ENCODE assay signal across 8 cellular contexts in the genomic region with DNA sequence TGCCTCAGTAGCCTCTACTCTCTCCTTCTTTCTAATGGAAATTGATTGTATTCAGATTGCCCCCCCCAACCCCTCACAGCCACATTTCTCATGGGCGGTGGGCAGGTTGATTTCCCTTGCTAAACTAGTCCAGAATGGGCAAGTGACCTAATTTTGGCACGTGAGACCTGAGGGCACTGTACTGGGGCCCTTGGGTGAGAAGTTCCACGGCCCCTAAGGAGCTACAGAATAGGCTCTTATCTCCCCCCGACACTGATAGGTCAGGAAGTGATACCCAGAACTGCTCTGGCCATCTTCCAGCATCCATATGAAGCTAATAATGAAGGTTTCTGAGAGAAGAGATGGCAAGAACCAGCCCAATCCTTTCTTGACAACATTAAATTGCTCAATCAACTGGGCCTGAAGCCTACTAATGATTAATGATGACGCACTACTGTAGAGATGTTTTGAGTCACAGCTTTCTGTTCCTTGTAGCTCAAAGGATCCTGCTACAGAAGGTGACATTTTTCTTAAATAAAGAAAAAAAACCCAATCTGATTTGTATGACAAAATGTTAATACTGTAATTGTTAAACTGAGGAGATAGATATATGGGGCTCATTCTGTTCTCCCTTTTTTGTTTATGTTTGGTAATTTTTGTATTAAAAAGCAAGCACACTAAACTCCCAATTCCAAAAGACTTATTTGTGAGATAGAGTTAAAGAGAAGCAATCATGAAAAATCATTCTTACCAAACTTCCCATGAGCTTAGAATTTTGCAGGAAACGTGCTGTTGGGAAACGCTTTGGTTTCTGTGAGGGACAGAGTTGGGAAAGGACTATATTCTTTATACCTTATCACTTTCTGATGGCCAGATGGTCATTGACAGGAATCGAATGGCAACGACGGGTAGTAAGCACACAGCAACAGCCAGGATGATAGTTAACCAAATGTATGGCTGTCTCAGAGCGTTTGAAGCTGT. TPM values are rescaled to one million over a fixed set of nuclear protein-coding genes. Genes with fewer than 3 reads are reported as not detected.
DNase-seq lines count a peak whose midpoint lies in the region; ATAC-seq, FAIRE-seq and TF ChIP-seq lines count a peak whose summit lies in the region.

No MANE protein-coding gene starts in this region.

- FAIRE-seq in A549 (lab: Jason Lieb, UNC) = no peak

- ATAC-seq in A549 (peak; percentile 73 to 76; a peak in 5 of 6 replicates), GM19372 (IDR thresholded peaks at IDR 0.05; ENCODE audit: low read depth, unreplicated experiment) (peak; percentile 91), HG03439 (IDR thresholded peaks at IDR 0.05; ENCODE audit: unreplicated experiment) (peak; percentile 83), aorta (ENCODE audit: low FRiP score) (peak; percentile 66)
- no peak for ATAC-seq in activated CD8-positive, alpha-beta memory T cell treated with anti-CD3 and anti-CD28 coated beads, Interleukin-2, amount 10 ng/mL, durations not matched to agents 7 days and 5 days

- H3K9me3 ChIP-seq in A549 (no peaks in the 10 kb centered on the region), aorta (ENCODE audit: control insufficient read depth, low read length) (no peaks in the 10 kb centered on the region)

- no peak for TF ChIP-seq POLR2A in A549 (IDR thresholded peaks at IDR 0.05; ENCODE audit: low read length)

- peaks cover 14% of the 10 kb centered on the region for H3K36me3 Mint-ChIP-seq in activated CD8-positive, alpha-beta memory T cell treated with anti-CD3 and anti-CD28 coated beads, Interleukin-2, amount 10 ng/mL, durations not matched to agents 7 days and 5 days

- H3K4me1 ChIP-seq in A549 = peaks cover 17% of the 10 kb centered on the region
- H3K4me1 ChIP-seq in aorta (ENCODE audit: control insufficient read depth in 1 of 2, insufficient read depth in 2 of 2, low read length in 2 of 2) = peaks cover 0 to 4% of the 10 kb centered on the region in 2 donors

- CTCF ChIA-PET in A549 (lab: Yijun Ruan, JAX) = interaction anchor here (1.5 kb wide), 1 partner anchor 23 kb away, joined by 3 read pairs; no protein-coding TSS in a partner anchor
- CTCF ChIA-PET in activated CD8-positive, alpha-beta memory T cell treated with anti-CD3 and anti-CD28 coated beads, Interleukin-2, amount 10 ng/mL, durations not matched to agents 7 days and 5 days (lab: Charles Lee) = no interaction called here

- H3K27me3 ChIP-seq in aorta (ENCODE audit: control insufficient read depth in 1 of 2, insufficient read depth in 2 of 2, low read length in 1 of 2) = no peaks in the 10 kb centered on the region

- H3K27ac ChIP-seq in A549 (peak overlapping the region; percentile 56 to 73; a peak in 5 of 6 replicates), aorta (ENCODE audit: low read depth in 1 of 2, low read length in 2 of 2) (no peak overlapping the region)

- no peak for TF ChIP-seq CTCF in A549 (IDR thresholded peaks at IDR 0.05)

- no peak overlapping the region for H3K4me3 Mint-ChIP-seq in activated CD8-positive, alpha-beta memory T cell treated with anti-CD3 and anti-CD28 coated beads, Interleukin-2, amount 10 ng/mL, durations not matched to agents 7 days and 5 days

- intact Hi-C loops in aorta (cut with DNase I) = loop anchor here in 1 of 2 donors (10.0 kb wide), 1 partner anchor 475 kb away; no protein-coding TSS in a partner anchor

- peaks cover under 1% of the 10 kb centered on the region for H3K9me3 Mint-ChIP-seq in activated CD8-positive, alpha-beta memory T cell treated with anti-CD3 and anti-CD28 coated beads, Interleukin-2, amount 10 ng/mL, durations not matched to agents 7 days and 5 days (ENCODE audit: low read depth)

- peaks cover 0 to 1% of the 10 kb centered on the region in 2 donors for H3K36me3 ChIP-seq in aorta (ENCODE audit: control insufficient read depth in 1 of 2, insufficient read depth in 2 of 2, low read length in 1 of 2)

- TF ChIP-seq RAD21 in A549 (conservative IDR thresholded peaks at IDR 0.05 in 1 of 2, IDR thresholded peaks at IDR 0.05 in 1 of 2) = no peak

- peak overlapping the region; percentile 50 for H3K4me2 ChIP-seq in A549

- POLR2A ChIA-PET in A549 (lab: Yijun Ruan, JAX) = interaction anchor here (0.5 kb wide), 1 partner anchor 250 kb away, joined by 3 read pairs; no protein-coding TSS in a partner anchor

- no peak overlapping the region for H3K27ac Mint-ChIP-seq in activated CD8-positive, alpha-beta memory T cell treated with anti-CD3 and anti-CD28 coated beads, Interleukin-2, amount 10 ng/mL, durations not matched to agents 7 days and 5 days

- TF ChIP-seq EP300 in A549 (IDR thresholded peaks at IDR 0.05) = no peak

- H3K4me3 ChIP-seq in A549 (no peak overlapping the region), aorta (ENCODE audit: low read length in 2 of 2) (no peak overlapping the region)

- WGBS in A549 (ENCODE audit: missing lambda C conversion rate) = 82% methylated on average over 11 of the region's 11 CpGs
- WGBS in aorta, 2 donors = 80 to 83% methylated on average over 11 of the region's 11 CpGs

- H3K4me1 Mint-ChIP-seq in activated CD8-positive, alpha-beta memory T cell treated with anti-CD3 and anti-CD28 coated beads, Interleukin-2, amount 10 ng/mL, durations not matched to agents 7 days and 5 days = no peaks in the 10 kb centered on the region

- H3K27me3 Mint-ChIP-seq in activated CD8-positive, alpha-beta memory T cell treated with anti-CD3 and anti-CD28 coated beads, Interleukin-2, amount 10 ng/mL, durations not matched to agents 7 days and 5 days = no peaks in the 10 kb centered on the region

- peak; percentile 40 to 45 for DNase-seq in A549 (ENCODE audit: low read depth in 1 of 2, low spot score in 1 of 2)
- DNase-seq in epidermal melanocyte (ENCODE audit: insufficient read length, low spot score) = peak; percentile 24
- DNase-seq in aorta = no peak
- no peak for DNase-seq in HT-29 (ENCODE audit: low spot score)
- DNase-seq in activated CD8-positive, alpha-beta memory T cell treated with anti-CD3 and anti-CD28 coated beads, Interleukin-2, amount 10 ng/mL, durations not matched to agents 7 days and 5 days = no peak
- DNase-seq in activated effector memory CD4-positive, alpha-beta T cell treated with Interleukin-2 at 50 U/mL for 16 hours = no peak

TF ChIP-seq in A549, 52 proteins besides CTCF, POLR2A, EP300 and RAD21 (continues in another document):
- TF ChIP-seq, protein P1, sequence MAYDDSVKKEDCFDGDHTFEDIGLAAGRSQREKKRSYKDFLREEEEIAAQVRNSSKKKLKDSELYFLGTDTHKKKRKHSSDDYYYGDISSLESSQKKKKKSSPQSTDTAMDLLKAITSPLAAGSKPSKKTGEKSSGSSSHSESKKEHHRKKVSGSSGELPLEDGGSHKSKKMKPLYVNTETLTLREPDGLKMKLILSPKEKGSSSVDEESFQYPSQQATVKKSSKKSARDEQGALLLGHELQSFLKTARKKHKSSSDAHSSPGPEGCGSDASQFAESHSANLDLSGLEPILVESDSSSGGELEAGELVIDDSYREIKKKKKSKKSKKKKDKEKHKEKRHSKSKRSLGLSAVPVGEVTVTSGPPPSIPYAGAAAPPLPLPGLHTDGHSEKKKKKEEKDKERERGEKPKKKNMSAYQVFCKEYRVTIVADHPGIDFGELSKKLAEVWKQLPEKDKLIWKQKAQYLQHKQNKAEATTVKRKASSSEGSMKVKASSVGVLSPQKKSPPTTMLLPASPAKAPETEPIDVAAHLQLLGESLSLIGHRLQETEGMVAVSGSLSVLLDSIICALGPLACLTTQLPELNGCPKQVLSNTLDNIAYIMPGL (CRISPR knock-in tag; IDR thresholded peaks at IDR 0.05; ENCODE audit: borderline replicate concordance) = no peak
- TF ChIP-seq CBX2 (IDR thresholded peaks at IDR 0.05; ENCODE audit: borderline replicate concordance, low read depth) = no peak
- TF ChIP-seq SMC3 (IDR thresholded peaks at IDR 0.05) = no peak
- TF ChIP-seq ATOH8 (CRISPR knock-in tag; IDR thresholded peaks at IDR 0.05; ENCODE audit: low read depth) = no peak
- no peak for TF ChIP-seq RFX5 (IDR thresholded peaks at IDR 0.05)
- TF ChIP-seq BHLHE40 (IDR thresholded peaks at IDR 0.05; ENCODE audit: low read depth, low read length) = no peak
- no peak for TF ChIP-seq MYC (IDR thresholded peaks at IDR 0.05; ENCODE audit: borderline replicate concordance, low read length)

RNA-seq across cellular contexts. Expression of gene NARS1, which starts 28.2 kb away (rescaled TPM):
- polyA plus RNA-seq in A549 (2011; rRNA removed) = 237 and 309 TPM in 2 replicates
- 63.3 and 69.9 TPM in 2 replicates for polyA plus RNA-seq in A549 (2012; cell fraction: cytosol; rRNA removed)
- 47.7 and 99.2 TPM in 2 replicates for polyA plus RNA-seq in A549 (2012; cell fraction: nucleus; rRNA removed)
- 310 to 351 TPM (median 313 TPM) in 3 replicates for polyA plus RNA-seq in A549 (2017; fragmentation: RNase III; extraction: RNeasy Plus Mini Kit Qiagen cat#74134 plus additional on column Dnase treatment)
- polyA minus RNA-seq in A549 (2011; rRNA and poly(A)+ RNA removed) = 172 and 182 TPM in 2 replicates
- 10 to 100 TPM; 67.3 to 77.3 TPM for total RNA-seq in aorta
- 10 to 100 TPM; 61.8 to 65.0 TPM for polyA plus RNA-seq in aorta
- 60.3 and 67.9 TPM in 2 replicates for total RNA-seq in HT-29 (2014; rRNA removed; shearing (Covaris generic))
- total RNA-seq in activated CD8-positive, alpha-beta memory T cell treated with anti-CD3 and anti-CD28 coated beads, Interleukin-2, amount 10 ng/mL, durations not matched to agents 7 days and 5 days = 100 to 1,000 TPM in 1 of 2 experiments, 10 to 100 TPM in 1; 82.0 to 108 TPM

Comparison
In these comparisons a context has a peak if more than half of its experiments do, and no peak if none do; other contexts are left out.
1. DNase-seq: peak in A549 (2 of 2) and epidermal melanocyte (single experiment); none in aorta (0 of 2), HT-29 (single experiment), activated CD8-positive, alpha-beta memory T cell treated with anti-CD3 and anti-CD28 coated beads, Interleukin-2, amount 10 ng/mL, durations not matched to agents 7 days and 5 days (single experiment) and activated effector memory CD4-positive, alpha-beta T cell treated with Interleukin-2 at 50 U/mL for 16 hours (single experiment).
2. H3K27ac ChIP-seq: peak in A549 (2 of 2); none in aorta (0 of 2).